Comparison of ENCODE assay signal across 11 cellular contexts in genomic region chr18:30597202-30597601, GRCh38.
"Had no signal": no experiment of that assay in that cellular context is flagged by ENCODE, and none has a peak within 500 bp of the region (broad histone marks: within the 10 kb centered on the region; RNA-seq: fewer than 3 reads in every experiment).

No MANE protein-coding gene starts in this region.

- H3K9ac ChIP-seq: GM23248 had no signal

- DNase-seq: GM23248, GOT3, H7, H9, HCEC 1CT, HFFc6 had no signal

- FAIRE-seq: H1, H54 had no signal

- H3K36me3 ChIP-seq: HAP-1 had no signal

- H3K4me1 ChIP-seq: HAP-1 had no signal

- H3K4me2 ChIP-seq: GM23338 had no signal

- H3K27ac ChIP-seq: GM23248 had no signal

- ATAC-seq: GM23338, HCT116 had no signal

- H2AFZ ChIP-seq: GM23248 had no signal

- H3K4me3 ChIP-seq: GM23248, GM23338, HAP-1 had no signal

- H3K9me3 ChIP-seq: HAP-1 had no signal
